Comparison of ENCODE assay signal across 13 cellular contexts in the genomic region with DNA sequence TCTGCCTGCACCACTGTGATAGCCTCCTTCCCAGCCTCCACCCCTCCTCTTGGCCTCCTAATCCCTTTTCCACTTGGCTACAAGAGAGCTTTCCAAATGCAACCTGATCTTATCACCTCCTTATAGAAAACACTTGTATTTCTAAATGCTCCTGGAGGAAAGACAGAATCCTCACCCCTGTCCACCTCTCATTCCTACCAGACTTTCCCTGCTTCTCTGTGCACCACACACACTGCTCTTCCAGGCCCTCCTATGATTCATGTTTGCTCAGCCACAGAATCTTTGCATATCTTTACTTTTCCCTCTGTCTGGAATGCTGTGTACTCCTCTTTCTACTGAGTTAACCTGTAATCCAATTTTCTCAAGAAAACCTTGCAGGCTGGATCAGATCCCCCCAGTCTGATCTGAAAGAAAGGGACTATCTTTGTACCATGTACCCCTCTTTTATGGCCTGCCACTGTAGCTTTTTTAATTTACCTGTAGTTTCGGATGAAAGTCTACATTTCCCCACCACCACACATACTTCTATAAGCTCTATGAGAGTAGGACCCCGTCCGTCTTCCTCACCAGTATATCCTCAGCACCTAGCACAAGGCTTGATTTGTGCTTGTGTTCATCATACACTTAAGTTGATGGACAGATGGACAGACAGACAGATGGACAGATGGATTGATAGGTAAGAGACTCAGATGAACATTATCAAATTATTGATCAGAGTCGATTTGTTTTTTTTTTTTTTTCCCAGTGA.
DNase-seq lines count a peak whose midpoint lies in the region; TF ChIP-seq lines count a peak whose summit lies in the region.
"Had no signal": no experiment of that assay in that cellular context is flagged by ENCODE, and none has a peak within 500 bp of the region (broad histone marks: within the 10 kb centered on the region; RNA-seq: fewer than 3 reads in every experiment).

No MANE protein-coding gene starts in this region.

- H3K36me3 ChIP-seq in sigmoid colon, result no peaks in the 10 kb centered on the region
- H3K36me3 ChIP-seq: heart left ventricle had no signal

- no peak for TF ChIP-seq EP300 in sigmoid colon (IDR thresholded peaks at IDR 0.05)

- H3K4me1 ChIP-seq in sigmoid colon, result peaks cover 0 to 43% (median 34%) of the 10 kb centered on the region in 4 donors

- TF ChIP-seq POLR2A in sigmoid colon (IDR thresholded peaks at IDR 0.05), result no peak

- TF ChIP-seq CTCF in epithelial cell of proximal tubule (conservative IDR thresholded peaks at IDR 0.05; ENCODE audit: low read depth, low read length) (no peak), sigmoid colon (IDR thresholded peaks at IDR 0.05) (no peak)

- DNase-seq in NCI-H2227 treated with DMSO at 0.1 percent for 48 hours (lab: John Stamatoyannopoulos, UW) (peak; percentile 9), NCI-H2227 (lab: John Stamatoyannopoulos, UW; ENCODE audit: unreplicated experiment) (no peak), RPMI7951 (ENCODE audit: low read depth) (peak; percentile 64), epithelial cell of proximal tubule (ENCODE audit: low read depth) (peak; percentile 56), sigmoid colon (no peak), RKO (ENCODE audit: low spot score) (no peak), caudate nucleus (lab: John Stamatoyannopoulos, UW) (no peak)
- DNase-seq in stimulated activated CD4-positive, alpha-beta T cell treated with anti-CD3 and anti-CD28 coated beads, Interleukin-4, amount 100 ng/mL, for 24 hours, result no peak
- DNase-seq: activated CD4-positive, alpha-beta T cell treated with anti-CD3 and anti-CD28 coated beads for 1 hour; anterior cingulate cortex; KG1; naive thymus-derived CD8-positive, alpha-beta T cell had no signal

- H3K9me3 ChIP-seq in sigmoid colon, result no peaks in the 10 kb centered on the region
- H3K9me3 ChIP-seq: heart left ventricle had no signal

- H3K27me3 ChIP-seq in sigmoid colon, result no peaks in the 10 kb centered on the region
- H3K27me3 ChIP-seq: heart left ventricle had no signal

- 74 to 97% methylated on average over 4 of the region's 4 CpGs for WGBS in sigmoid colon, 2 donors

- intact Hi-C loops in sigmoid colon (cut with DNase I), result no loop called here

- no peak overlapping the region for H3K4me3 ChIP-seq in epithelial cell of proximal tubule (ENCODE audit: low read depth, low read length)
- H3K4me3 ChIP-seq in sigmoid colon, result no peak overlapping the region
- H3K4me3 ChIP-seq: heart left ventricle had no signal

- H3K27ac ChIP-seq in sigmoid colon (peak overlapping the region; percentile 65 to 77 (median 71)), caudate nucleus (ENCODE audit: low read depth, low read length) (no peak overlapping the region)

Comparison
In these comparisons a context has a peak if more than half of its experiments do, and no peak if none do; other contexts are left out.
1. DNase-seq: peak in NCI-H2227 treated with DMSO at 0.1 percent for 48 hours (single experiment), RPMI7951 (single experiment) and epithelial cell of proximal tubule (single experiment); none in NCI-H2227 (single experiment), sigmoid colon (single experiment), RKO (single experiment), caudate nucleus (0 of 61) and stimulated activated CD4-positive, alpha-beta T cell treated with anti-CD3 and anti-CD28 coated beads, Interleukin-4, amount 100 ng/mL, for 24 hours (single experiment).